Comparison of ENCODE assay signal across 8 cellular contexts in genomic region chr18:2570772-2571199, GRCh38. TPM values are rescaled to one million over a fixed set of nuclear protein-coding genes. Genes with fewer than 3 reads are reported as not detected.
DNase-seq lines count a peak whose midpoint lies in the region; ATAC-seq and TF ChIP-seq lines count a peak whose summit lies in the region.

No MANE protein-coding gene starts in this region.

- ATAC-seq in GM21825 (IDR thresholded peaks at IDR 0.05; ENCODE audit: unreplicated experiment) = peak; percentile 49
- ATAC-seq in T-cell (replicated peaks in 1 of 4) = peak; percentile 67 to 71 (median 70)

- H3K9me3 Mint-ChIP-seq in T-cell (no peaks in the 10 kb centered on the region), brain (no peaks in the 10 kb centered on the region)

- no peak for DNase-seq in GM06990 (ENCODE audit: extremely low read depth, insufficient read length)
- DNase-seq in KG1 (lab: John Stamatoyannopoulos, UW) = peak; percentile 48
- peak in 29 of 34 experiments; percentile 13 to 66 (median 50) for DNase-seq in T-cell
- peak; percentile 29 for DNase-seq in skeletal muscle cell (ENCODE audit: low read depth)
- DNase-seq in cortex of kidney (lab: John Stamatoyannopoulos, UW) = no peak

- H3K36me3 Mint-ChIP-seq in T-cell = peaks cover 7% of the 10 kb centered on the region
- peaks cover 5% of the 10 kb centered on the region for H3K36me3 Mint-ChIP-seq in brain

- peak overlapping the region; percentile 99 to 100 for H3K27ac Mint-ChIP-seq in T-cell
- H3K27ac Mint-ChIP-seq in brain = peak overlapping the region; percentile 99 to 100 (median 100)

- H3K27me3 Mint-ChIP-seq in T-cell (no peaks in the 10 kb centered on the region), brain (peaks cover 5% of the 10 kb centered on the region)

- H3K9me3 ChIP-seq in iPS-18a (ENCODE audit: control insufficient read depth, low read depth, low read length) = no peaks in the 10 kb centered on the region

- H3K27me3 ChIP-seq in GM06990 (replicated peaks; ENCODE audit: control insufficient read depth, insufficient read depth, low read length) = no peaks in the 10 kb centered on the region
- H3K27me3 ChIP-seq in iPS-18a (ENCODE audit: control insufficient read depth, insufficient read depth, low read length) = no peaks in the 10 kb centered on the region

- TF ChIP-seq CTCF in GM06990 (IDR thresholded peaks at IDR 0.05; ENCODE audit: insufficient read depth, low read length, poor library complexity, severe bottlenecking) (no peak), brain (conservative IDR thresholded peaks at IDR 0.05) (no peak)

- H3K9ac ChIP-seq in iPS-18a (ENCODE audit: low read length) = peak overlapping the region; percentile 97

- peaks cover 58 to 67% (median 66%) of the 10 kb centered on the region in 3 donors for H3K4me1 Mint-ChIP-seq in T-cell
- peaks cover 63% of the 10 kb centered on the region for H3K4me1 Mint-ChIP-seq in brain

- H3K36me3 ChIP-seq in GM06990 (ENCODE audit: control insufficient read depth, insufficient read depth, low read length) (no peaks in the 10 kb centered on the region), iPS-18a (ENCODE audit: control insufficient read depth, low read depth, low read length) (peaks cover 21% of the 10 kb centered on the region)

- H3K4me3 ChIP-seq in GM06990 (replicated peaks; ENCODE audit: low read depth, low read length) (peak overlapping the region; percentile 92), iPS-18a (ENCODE audit: low read length) (peak overlapping the region; percentile 97), skeletal muscle cell (ENCODE audit: low read depth, low read length) (peak overlapping the region; percentile 74)

- POLR2A ChIA-PET in T-cell (lab: Charles Lee) = interaction anchor here (0.9 to 1.8 kb wide), 4 partner anchors 35 to 117 kb away, joined by 3 to 6 read pairs (median 4); no protein-coding TSS in a partner anchor

- CTCF ChIA-PET in T-cell (lab: Charles Lee) = interaction anchor here (0.7 to 2.0 kb wide), 7 partner anchors 16 to 86 kb away, joined by 3 to 19 read pairs (median 4); no protein-coding TSS in a partner anchor

- peak overlapping the region; percentile 98 for H3K27ac ChIP-seq in iPS-18a (ENCODE audit: low read length)

- H3K4me1 ChIP-seq in iPS-18a (ENCODE audit: control insufficient read depth, low read depth, low read length) = peaks cover 13% of the 10 kb centered on the region

- H3K4me3 Mint-ChIP-seq in T-cell (peak overlapping the region; percentile 98 to 100 (median 99)), brain (peak overlapping the region; percentile 93 to 99 (median 98))

RNA-seq across cellular contexts. Expression of gene METTL4, which starts 0.5 kb away (rescaled TPM):
- 10 to 100 TPM; 15.1 to 27.7 (median 21.4) TPM for total RNA-seq in T-cell
- polyA plus RNA-seq in brain (ENCODE audit: insufficient read depth, low read depth, low replicate concordance) = 8.6 TPM

RNA-seq across cellular contexts. Expression of gene NDC80, which starts 0.6 kb away (rescaled TPM):
- 1 to 10 TPM; 2.3 to 8.2 (median 3.3) TPM for total RNA-seq in T-cell
- polyA plus RNA-seq in brain (ENCODE audit: insufficient read depth, low read depth, low replicate concordance) = 21.0 TPM

Comparison
In these comparisons a context has a peak if more than half of its experiments do, and no peak if none do; other contexts are left out.
1. DNase-seq: peak in KG1 (single experiment), T-cell (29 of 34) and skeletal muscle cell (single experiment); none in GM06990 (single experiment) and cortex of kidney (single experiment).
2. Peak in every context shown above with its lines, with median percentiles within 50 percentile points of each other: H3K4me3 ChIP-seq.